27 cellular contexts compared by ENCODE assay signal in the genomic region with DNA sequence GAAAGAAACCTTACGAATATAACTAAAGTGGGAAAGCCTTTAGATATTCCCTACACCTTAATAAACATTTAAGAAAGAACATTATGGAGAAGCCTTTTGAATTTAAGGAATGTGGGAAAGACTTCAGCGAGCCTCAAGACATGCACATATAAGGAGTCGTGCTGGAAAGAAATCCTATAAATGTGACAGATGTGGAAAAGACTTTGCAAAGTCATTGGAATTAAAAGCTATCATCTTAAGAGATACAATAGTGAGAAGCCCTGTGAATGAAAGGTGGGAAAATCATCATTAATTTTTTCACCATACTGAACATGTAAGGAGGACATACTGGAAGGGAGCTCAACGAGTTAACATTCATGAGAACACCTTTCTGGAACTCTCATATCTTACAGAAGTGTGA.
"Had no signal": no experiment of that assay in that cellular context is flagged by ENCODE, and none has a peak within 500 bp of the region (broad histone marks: within the 10 kb centered on the region; RNA-seq: fewer than 3 reads in every experiment).

No MANE protein-coding gene starts in this region.

- ATAC-seq: stimulated activated effector memory CD8-positive, alpha-beta T cell treated with anti-CD3 and anti-CD28 coated beads, Interleukin-12 subunit alpha, Interleukin-12 subunit beta, amount 100 ng/mL, for 72 hours; stimulated activated memory B cell treated with anti-CD40 and anti-IgM and Interleukin-4, amounts not matched to agents 10 μg/mL and 1 μg/mL and 100 μg/mL, for 72 hours; stimulated activated naive B cell treated with anti-CD40 and anti-IgM and Interleukin-4, amounts not matched to agents 10 μg/mL and 1 μg/mL and 100 μg/mL, for 72 hours; stimulated activated naive CD8-positive, alpha-beta T cell treated with anti-CD3 and anti-CD28 coated beads, Interleukin-15, amount 100 ng/mL, for 72 hours; stimulated activated naive CD8-positive, alpha-beta T cell treated with anti-CD3 and anti-CD28 coated beads, Interleukin-15, Interleukin-2, amounts not matched to agents 100 U/mL and 50 U/mL, for 24 hours; upper lobe of right lung had no signal

- H3K27ac ChIP-seq: stomach, suprapubic skin, testis, thoracic aorta, thyroid gland, tibial artery, tibial nerve, transverse colon, upper lobe of left lung, upper lobe of right lung, uterus, vagina had no signal

- FAIRE-seq: urothelium cell line had no signal

- H3K4me3 ChIP-seq: stomach, suprapubic skin, testis, thoracic aorta, thyroid gland, tibial artery, tibial nerve, transverse colon, upper lobe of left lung, upper lobe of right lung, uterus, vagina had no signal

- H3K27me3 ChIP-seq: suprapubic skin, testis, thyroid gland, tibial nerve, transverse colon, upper lobe of left lung, upper lobe of right lung, uterus, vagina had no signal

- H3K4me1 ChIP-seq: stomach, suprapubic skin, thyroid gland, tibial artery, tibial nerve, transverse colon, upper lobe of right lung, uterus, vagina had no signal

- H3K9me3 ChIP-seq: testis, thoracic aorta, thyroid gland, tibial artery, uterus, vagina had no signal

- DNase-seq: stimulated activated CD4-positive, alpha-beta T cell treated with anti-CD3 and anti-CD28 coated beads, Interleukin-2, amount 100 ng/mL, for 48 hours; stimulated activated CD4-positive, alpha-beta T cell treated with anti-CD3 and anti-CD28 coated beads, Interleukin-4, amount 100 ng/mL, for 1 hour; stimulated activated CD4-positive, alpha-beta T cell treated with anti-CD3 and anti-CD28 coated beads, Interleukin-4, amount 100 ng/mL, for 24 hours; stimulated activated CD4-positive, alpha-beta T cell treated with anti-CD3 and anti-CD28 coated beads, Interleukin-4, amount 100 ng/mL, for 4 hours; stimulated activated CD8-positive, alpha-beta memory T cell treated with anti-CD3 and anti-CD28 coated beads, Interleukin-4, amount 100 ng/mL, for 48 hours; stimulated activated naive B cell treated with anti-CD40 and anti-IgM and Interleukin-4, amounts not matched to agents 10 μg/mL and 1 μg/mL and 100 μg/mL, for 72 hours; stimulated activated naive CD4-positive, alpha-beta T cell; stimulated activated naive CD4-positive, alpha-beta T cell treated with Interleukin-2 at 50 U/mL for 16 hours; stimulated activated naive CD8-positive, alpha-beta T cell treated with anti-CD3 and anti-CD28 coated beads, Interleukin-15, amount 100 ng/mL, for 72 hours; stimulated activated naive CD8-positive, alpha-beta T cell treated with anti-CD3 and anti-CD28 coated beads, Interleukin-15, Interleukin-2, amounts not matched to agents 100 U/mL and 50 U/mL, for 24 hours; stomach; substantia nigra; testis; thyroid gland; tibial artery; transverse colon; trophoblast cell; upper lobe of left lung; upper lobe of right lung; uterus had no signal

- H3K36me3 ChIP-seq: stomach, suprapubic skin, thoracic aorta, thyroid gland, tibial artery, tibial nerve, transverse colon, upper lobe of left lung, upper lobe of right lung, uterus, vagina had no signal
